ENCODE assay signal across 32 cellular contexts in genomic region chr6:151975795-151976194, GRCh38.
A peak's percentile ranks its signal among the peaks of the same experiment; 100 is the strongest.
DNase-seq lines count a peak whose midpoint lies in the region; ATAC-seq and TF ChIP-seq lines count a peak whose summit lies in the region.
"Had no signal": no experiment of that assay in that cellular context is flagged by ENCODE, and none has a peak within 500 bp of the region (broad histone marks: within the 10 kb centered on the region; RNA-seq: fewer than 3 reads in every experiment).

No MANE protein-coding gene starts in this region.

- peaks cover 17% of the 10 kb centered on the region for H3K4me1 ChIP-seq in psoas muscle
- H3K4me1 ChIP-seq in gastrocnemius medialis, result peaks cover 6 to 12% of the 10 kb centered on the region in 2 donors
- H3K4me1 ChIP-seq: A549; BE2C; BLaER1; BLaER1 treated with 17β-estradiol and CSF1 and Interleukin-3, amounts not matched to agents 10 nM and 100 nM; Caco-2 had no signal

- no peak for TF ChIP-seq POLR2A in gastrocnemius medialis (IDR thresholded peaks at IDR 0.05)

- no peak overlapping the region for H3K4me3 ChIP-seq in psoas muscle
- H3K4me3 ChIP-seq in gastrocnemius medialis, result no peak overlapping the region
- H3K4me3 ChIP-seq: A549; BLaER1; BLaER1 treated with 17β-estradiol and CSF1 and Interleukin-3, amounts not matched to agents 10 nM and 100 nM had no signal

- in situ Hi-C loops in gastrocnemius medialis (cut with MboI; ENCODE audit: low sequenced_read_pairs in 4 of 4), result no loop called here

- H3K27ac ChIP-seq in psoas muscle (peak overlapping the region; percentile 61), gastrocnemius medialis (peak overlapping the region in 1 of 4 donors; percentile 68)
- H3K27ac ChIP-seq: 22Rv1; A549; BLaER1; BLaER1 treated with 17β-estradiol and CSF1 and Interleukin-3, amounts not matched to agents 10 nM and 100 nM; C4-2B had no signal

- no peak for TF ChIP-seq CTCF in psoas muscle (IDR thresholded peaks at IDR 0.05)
- no peak for TF ChIP-seq CTCF in gastrocnemius medialis (IDR thresholded peaks at IDR 0.05 in 4 of 5, conservative IDR thresholded peaks at IDR 0.05 in 1 of 5)

- 32 to 39% (median 38%) methylated on average over 1 of the region's 1 CpG for WGBS in psoas muscle, 3 donors

- DNase-seq in DMS53 (lab: John Stamatoyannopoulos, UW) (peak; percentile 3), DMS53 treated with DMSO at 0.1 percent for 48 hours (lab: John Stamatoyannopoulos, UW; ENCODE audit: unreplicated experiment) (no peak), left kidney (ENCODE audit: low read depth, low spot score) (peak; percentile 3), psoas muscle (no peak), gastrocnemius medialis (no peak), activated gamma-delta T cell (lab: John Stamatoyannopoulos, UW) (no peak)
- no peak for DNase-seq in NK-92 treated with Interleukin-12 subunit alpha and Interleukin-12 subunit beta, amount 100 ng/mL, for 24 hours (lab: John Stamatoyannopoulos, UW)
- DNase-seq: 8988T; ACHN; AML-193; BE2C; C1 segment of cervical spinal cord; Caco-2; Calu3; CD4-positive, alpha-beta memory T cell; CD4-positive, alpha-beta T cell; CD4-positive, CD25-positive, alpha-beta regulatory T cell; CD8-positive, alpha-beta memory T cell; CD8-positive, alpha-beta T cell; COR-L47; DMS 273 treated with DMSO at 0.1 percent for 48 hours; DMS153; DMS79; DMS79 treated with DMSO at 0.1 percent for 48 hours; DND-41; EL had no signal

- ATAC-seq in psoas muscle, result peak; percentile 74 to 88 (median 78)
- peak; percentile 94 to 95 for ATAC-seq in gastrocnemius medialis
- no peak for ATAC-seq in HG02678 (IDR thresholded peaks at IDR 0.05; ENCODE audit: unreplicated experiment)
- ATAC-seq: A549; CD8-positive, alpha-beta T cell had no signal

- H3K36me3 ChIP-seq in psoas muscle (ENCODE audit: insufficient read depth in 1 of 2, low read depth in 1 of 2) (no peaks in the 10 kb centered on the region), gastrocnemius medialis (no peaks in the 10 kb centered on the region)
- H3K36me3 ChIP-seq: BE2C; BLaER1; BLaER1 treated with 17β-estradiol and CSF1 and Interleukin-3, amounts not matched to agents 10 nM and 100 nM had no signal

- H3K9me3 ChIP-seq in psoas muscle (no peaks in the 10 kb centered on the region), gastrocnemius medialis (no peaks in the 10 kb centered on the region)
- H3K9me3 ChIP-seq: A549; BE2C; BLaER1; BLaER1 treated with 17β-estradiol and CSF1 and Interleukin-3, amounts not matched to agents 10 nM and 100 nM; Caco-2 had no signal

- intact Hi-C loops in psoas muscle (cut with DNase I) (no loop called here), gastrocnemius medialis (cut with DNase I; ENCODE audit: low total_unique reads) (loop anchor here (5.0 kb wide), 1 partner anchor 147 kb away; no protein-coding TSS in a partner anchor)

- H3K27me3 ChIP-seq in psoas muscle (ENCODE audit: insufficient read depth in 3 of 3, low read length in 2 of 3) (no peaks in the 10 kb centered on the region), gastrocnemius medialis (no peaks in the 10 kb centered on the region)
- H3K27me3 ChIP-seq: BE2C; BLaER1; BLaER1 treated with 17β-estradiol and CSF1 and Interleukin-3, amounts not matched to agents 10 nM and 100 nM had no signal

Comparison
In these comparisons a context has a peak if more than half of its experiments do, and no peak if none do; other contexts are left out.
1. DNase-seq: peak in DMS53 (single experiment) and left kidney (single experiment); none in DMS53 treated with DMSO at 0.1 percent for 48 hours (single experiment), psoas muscle (0 of 2), gastrocnemius medialis (0 of 2), activated gamma-delta T cell (single experiment) and NK-92 treated with Interleukin-12 subunit alpha and Interleukin-12 subunit beta, amount 100 ng/mL, for 24 hours (single experiment).